8 cellular contexts compared by ENCODE assay signal in genomic region chr6:52577022-52577777, GRCh38. TPM values are rescaled to one million over a fixed set of nuclear protein-coding genes. Genes with fewer than 3 reads are reported as not detected.
DNase-seq lines count a peak whose midpoint lies in the region; ATAC-seq and TF ChIP-seq lines count a peak whose summit lies in the region.

TRAM2 (minus strand) TSS chr6:52577060; CDS start chr6:52576915, 145 bp downstream.

- CTCF ChIA-PET in T-cell (lab: Charles Lee) = interaction anchor here (0.6 to 1.9 kb wide), 3 partner anchors 10 to 160 kb away, joined by 3 to 6 read pairs (median 3); no protein-coding TSS in a partner anchor

- no peaks in the 10 kb centered on the region for H3K27me3 Mint-ChIP-seq in T-cell

- 0 to 1% (median 1%) methylated on average over 6 to 81 of the region's 84 CpGs for WGBS in adrenal gland, 4 donors
- WGBS in psoas muscle, 3 donors = 0 to 1% (median 1%) methylated on average over 24 to 84 of the region's 84 CpGs

- TF ChIP-seq CTCF in adrenal gland (IDR thresholded peaks at IDR 0.05) (peak in 2 of 6 experiments; percentile 5 to 21), psoas muscle (IDR thresholded peaks at IDR 0.05) (peak; percentile 26)

- H3K27ac Mint-ChIP-seq in T-cell = peak within 1 kb of the TSS; percentile 74 to 81

- intact Hi-C loops in adrenal gland (cut with DNase I) (loop anchor here (10.0 kb wide), 2 partner anchors 72 to 152 kb away; partner anchors contain the start of gene EFHC1 (in 1 of the 2)), left cardiac atrium (cut with DNase I) (loop anchor here (5.0 to 10.0 kb wide), 2 partner anchors 72 to 160 kb away; no protein-coding TSS in a partner anchor), psoas muscle (cut with DNase I) (loop anchor here (1.0 to 10.0 kb wide), 5 partner anchors 60 to 292 kb away; partner anchors contain the start of genes EFHC1 (in 2 of the 2) and MCM3 (in 1 of the 2))

- H3K9me3 Mint-ChIP-seq in T-cell = no peaks in the 10 kb centered on the region

- no peaks in the 10 kb centered on the region for H3K27me3 ChIP-seq in adrenal gland
- H3K27me3 ChIP-seq in psoas muscle (ENCODE audit: insufficient read depth in 3 of 3, low read length in 2 of 3) = no peaks in the 10 kb centered on the region

- H3K4me3 ChIP-seq in adrenal gland (peak within 1 kb of the TSS; percentile 68 to 94 (median 84)), psoas muscle (peak within 1 kb of the TSS; percentile 98)

- H3K4me1 ChIP-seq in adrenal gland (replicated peaks in 1 of 2) (peaks cover 25 to 29% of the 10 kb centered on the region in 2 donors), psoas muscle (peaks cover 19% of the 10 kb centered on the region)

- no peaks in the 10 kb centered on the region for H3K36me3 ChIP-seq in adrenal gland (replicated peaks in 1 of 2)
- H3K36me3 ChIP-seq in psoas muscle (ENCODE audit: insufficient read depth in 1 of 2, low read depth in 1 of 2) = peaks cover 0 to 12% of the 10 kb centered on the region in 2 donors

- DNase-seq in GF-D8 (lab: John Stamatoyannopoulos, UW) (peak; percentile 39), H4 (ENCODE audit: low spot score) (peak; percentile 68), LoVo (ENCODE audit: low spot score) (peak; percentile 89), T-cell (peak; percentile 51 to 84 (median 72)), adrenal gland (peak; percentile 82 to 89 (median 86)), left cardiac atrium (peak; percentile 92), psoas muscle (peak; percentile 92), ureter (ENCODE audit: low spot score) (peak; percentile 82)

- H3K27ac ChIP-seq in adrenal gland = peak within 1 kb of the TSS; percentile 91 to 100 (median 98)
- H3K27ac ChIP-seq in psoas muscle = peak within 1 kb of the TSS; percentile 98

- ATAC-seq in T-cell (replicated peaks in 1 of 4) (peak; percentile 76 to 86 (median 80)), left cardiac atrium (peak; percentile 90 to 93), psoas muscle (peak; percentile 92 to 95 (median 94))

- H3K9me3 ChIP-seq in adrenal gland (replicated peaks in 1 of 3) (no peaks in the 10 kb centered on the region), psoas muscle (no peaks in the 10 kb centered on the region)

- H3K36me3 Mint-ChIP-seq in T-cell = peaks cover 1% of the 10 kb centered on the region

- peaks cover 47 to 52% (median 48%) of the 10 kb centered on the region in 3 donors for H3K4me1 Mint-ChIP-seq in T-cell

- peak within 1 kb of the TSS; percentile 82 to 96 (median 85) for H3K4me3 Mint-ChIP-seq in T-cell

- peak; percentile 77 to 78 for TF ChIP-seq POLR2A in adrenal gland (IDR thresholded peaks at IDR 0.05)

- POLR2A ChIA-PET in T-cell (lab: Charles Lee) = no interaction called here

RNA-seq across cellular contexts. Expression of gene TRAM2, which starts in this region (rescaled TPM):
- total RNA-seq in H4 (2014; rRNA removed; shearing (Covaris generic)) = 28.2 and 29.7 TPM in 2 replicates
- total RNA-seq in T-cell = 10 to 100 TPM in 1 of 5 donors, 1 to 10 TPM in 4; 8.8 to 12.1 (median 9.3) TPM
- 10 to 100 TPM in 6 of 8 donors, 1 to 10 TPM in 2; 8.0 to 17.9 (median 10.6) TPM for total RNA-seq in adrenal gland
- polyA plus RNA-seq in adrenal gland = 1 to 10 TPM; 2.2 to 7.0 (median 2.5) TPM
- total RNA-seq in left cardiac atrium = 10 to 100 TPM; 14.1 to 19.2 TPM
- total RNA-seq in psoas muscle = 1 to 10 TPM; 3.4 to 5.7 (median 4.5) TPM
- 1 to 10 TPM; 2.1 to 4.5 (median 3.0) TPM for polyA plus RNA-seq in psoas muscle
- total RNA-seq in ureter = 14.1 TPM

Comparison
In these comparisons a context has a peak if more than half of its experiments do, and no peak if none do; other contexts are left out.
1. Peak in every context shown above with its lines: DNase-seq, ATAC-seq, H3K4me3 ChIP-seq and H3K27ac ChIP-seq.
2. DNase-seq: peak in every context shown above with its lines; median percentile 92 in left cardiac atrium; 92 in psoas muscle; 89 in LoVo; 86 in adrenal gland; 82 in ureter; 72 in T-cell; 68 in H4; 39 in GF-D8.